In genomic region chr2:63840081-63840784, GRCh38 we compare ENCODE assay signal across 8 cellular contexts.
DNase-seq lines count a peak whose midpoint lies in the region; ATAC-seq lines count a peak whose summit lies in the region.

No MANE protein-coding gene starts in this region.

- H3K36me3 Mint-ChIP-seq in activated naive CD8-positive, alpha-beta T cell: peaks cover 2% of the 10 kb centered on the region
- H3K36me3 Mint-ChIP-seq in stimulated activated effector memory CD8-positive, alpha-beta T cell treated with anti-CD3 and anti-CD28 coated beads, Interleukin-12 subunit alpha, Interleukin-12 subunit beta, amount 100 ng/mL, for 72 hours: peaks cover 18% of the 10 kb centered on the region

- DNase-seq in NCI-H1417 (lab: John Stamatoyannopoulos, UW): peak in 2 of 3 experiments; percentile 58 to 75
- no peak for DNase-seq in NCI-H1417 treated with DMSO at 0.1 percent for 48 hours (lab: John Stamatoyannopoulos, UW)
- no peak for DNase-seq in iPS DF 6.9 (ENCODE audit: low read depth, low spot score)
- DNase-seq in stimulated activated effector memory CD8-positive, alpha-beta T cell treated with anti-CD3 and anti-CD28 coated beads, Interleukin-12 subunit alpha, Interleukin-12 subunit beta, amount 100 ng/mL, for 72 hours (ENCODE audit: low spot score in 2 of 2): peak in 1 of 2 donors; percentile 55
- no peak for DNase-seq in AG20443 (ENCODE audit: low spot score)

- H3K9me3 Mint-ChIP-seq in activated naive CD8-positive, alpha-beta T cell (ENCODE audit: low read depth): no peaks in the 10 kb centered on the region
- H3K9me3 Mint-ChIP-seq in stimulated activated effector memory CD8-positive, alpha-beta T cell treated with anti-CD3 and anti-CD28 coated beads, Interleukin-12 subunit alpha, Interleukin-12 subunit beta, amount 100 ng/mL, for 72 hours: no peaks in the 10 kb centered on the region

- H3K4me1 Mint-ChIP-seq in activated naive CD8-positive, alpha-beta T cell (ENCODE audit: low read depth): peaks cover 38% of the 10 kb centered on the region
- peaks cover 35% of the 10 kb centered on the region for H3K4me1 Mint-ChIP-seq in stimulated activated effector memory CD8-positive, alpha-beta T cell treated with anti-CD3 and anti-CD28 coated beads, Interleukin-12 subunit alpha, Interleukin-12 subunit beta, amount 100 ng/mL, for 72 hours

- H3K27ac Mint-ChIP-seq in activated naive CD8-positive, alpha-beta T cell: peak overlapping the region; percentile 99
- peak overlapping the region; percentile 99 for H3K27ac Mint-ChIP-seq in stimulated activated effector memory CD8-positive, alpha-beta T cell treated with anti-CD3 and anti-CD28 coated beads, Interleukin-12 subunit alpha, Interleukin-12 subunit beta, amount 100 ng/mL, for 72 hours

- H3K4me3 Mint-ChIP-seq in activated naive CD8-positive, alpha-beta T cell: peak overlapping the region; percentile 99
- peak overlapping the region; percentile 97 for H3K4me3 Mint-ChIP-seq in stimulated activated effector memory CD8-positive, alpha-beta T cell treated with anti-CD3 and anti-CD28 coated beads, Interleukin-12 subunit alpha, Interleukin-12 subunit beta, amount 100 ng/mL, for 72 hours

- H3K36me3 ChIP-seq in HUES6 (ENCODE audit: control insufficient read depth, insufficient read depth, low read length) (peaks cover 15% of the 10 kb centered on the region; the same call in 1 of the 2 replicates), iPS DF 6.9 (ENCODE audit: control insufficient read depth, insufficient read depth, low read length) (no peaks in the 10 kb centered on the region)

- ATAC-seq in GM21528 (IDR thresholded peaks at IDR 0.05; ENCODE audit: low FRiP score, unreplicated experiment): peak; percentile 43
- ATAC-seq in stimulated activated effector memory CD8-positive, alpha-beta T cell treated with anti-CD3 and anti-CD28 coated beads, Interleukin-12 subunit alpha, Interleukin-12 subunit beta, amount 100 ng/mL, for 72 hours: peak; percentile 33

- peak overlapping the region; percentile 91 for H3K9ac ChIP-seq in HUES6 (ENCODE audit: low read length)

- H3K4me1 ChIP-seq in HUES6 (ENCODE audit: control insufficient read depth, insufficient read depth, low read length) (peaks cover 7% of the 10 kb centered on the region; the same call in 1 of the 2 replicates), iPS DF 6.9 (ENCODE audit: control insufficient read depth, insufficient read depth, low read length) (no peaks in the 10 kb centered on the region; the same call in 1 of the 2 replicates)

- H3K27me3 ChIP-seq in HUES6 (ENCODE audit: control insufficient read depth, insufficient read depth, low read length) (no peaks in the 10 kb centered on the region), iPS DF 6.9 (ENCODE audit: control insufficient read depth, insufficient read depth, low read length) (no peaks in the 10 kb centered on the region)

- H3K27ac ChIP-seq in HUES6 (ENCODE audit: low read depth, low read length): peak overlapping the region; percentile 74; the same call in 1 of the 2 replicates
- no peak overlapping the region for H3K27ac ChIP-seq in iPS DF 6.9 (ENCODE audit: low read length)

- no CpG with 5 or more reads among the region's 24 CpGs for WGBS in iPS DF 6.9 (ENCODE audit: insufficient coverage, insufficient read length)

- H3K4me3 ChIP-seq in HUES6 (ENCODE audit: low read depth, low read length): peak overlapping the region; percentile 94
- peak overlapping the region; percentile 88; the same call in 1 of the 2 replicates for H3K4me3 ChIP-seq in iPS DF 6.9 (ENCODE audit: low read length)

- H3K9me3 ChIP-seq in HUES6 (ENCODE audit: control insufficient read depth, insufficient read depth, low read depth, low read length) (no peaks in the 10 kb centered on the region), iPS DF 6.9 (ENCODE audit: control insufficient read depth, insufficient read depth, low read length) (no peaks in the 10 kb centered on the region)

- no peaks in the 10 kb centered on the region for H3K27me3 Mint-ChIP-seq in activated naive CD8-positive, alpha-beta T cell

Comparison
In these comparisons a context has a peak if more than half of its experiments do, and no peak if none do; other contexts are left out.
1. DNase-seq: peak in NCI-H1417 (2 of 3); none in NCI-H1417 treated with DMSO at 0.1 percent for 48 hours (single experiment), iPS DF 6.9 (single experiment) and AG20443 (single experiment).